Comparison of ENCODE assay signal across 15 cellular contexts in genomic region chr14:104786091-104786586, GRCh38. TPM values are rescaled to one million over a fixed set of nuclear protein-coding genes. Genes with fewer than 3 reads are reported as not detected.
DNase-seq lines count a peak whose midpoint lies in the region; TF ChIP-seq lines count a peak whose summit lies in the region.
"Had no signal": no experiment of that assay in that cellular context is flagged by ENCODE, and none has a peak within 500 bp of the region (broad histone marks: within the 10 kb centered on the region; RNA-seq: fewer than 3 reads in every experiment).

No MANE protein-coding gene starts in this region.

- no peaks in the 10 kb centered on the region for H3K27me3 Mint-ChIP-seq in CD8-positive, alpha-beta memory T cell
- no peaks in the 10 kb centered on the region for H3K27me3 Mint-ChIP-seq in glutamatergic neuron (ENCODE audit: unreplicated experiment)
- H3K27me3 Mint-ChIP-seq: B cell had no signal

- H3K9me3 Mint-ChIP-seq in CD8-positive, alpha-beta memory T cell = no peaks in the 10 kb centered on the region
- H3K9me3 Mint-ChIP-seq in glutamatergic neuron (ENCODE audit: unreplicated experiment) = no peaks in the 10 kb centered on the region
- H3K9me3 Mint-ChIP-seq: activated T-cell treated with anti-CD3 and anti-CD28 coated beads, Interleukin-2, amount 50 U/mL, for 72 hours had no signal

- DNase-seq in CD8-positive, alpha-beta memory T cell = no peak
- DNase-seq in glutamatergic neuron (peak; percentile 12), MG63 (no peak), islet precursor cell (no peak), occipital lobe (lab: John Stamatoyannopoulos, UW) (no peak)
- DNase-seq: activated CD4-positive, alpha-beta T cell treated with anti-CD3 and anti-CD28 coated beads for 4 hours; activated T-cell treated with anti-CD3 and anti-CD28 coated beads, Interleukin-2, amount 50 U/mL, for 72 hours; NCI-H2107; PC-9; trophoblast cell had no signal

- no peak overlapping the region; the same call in 1 of the 2 replicates for H3K4me3 ChIP-seq in BLaER1
- H3K4me3 ChIP-seq in CD8-positive, alpha-beta memory T cell (ENCODE audit: low read length) = no peak overlapping the region
- H3K4me3 ChIP-seq in neutrophil (ENCODE audit: low read depth in 1 of 2, low read length in 1 of 2) = no peak overlapping the region
- no peak overlapping the region for H3K4me3 ChIP-seq in MG63
- H3K4me3 ChIP-seq: coronary artery, PC-9 had no signal

- CTCF ChIA-PET in CD8-positive, alpha-beta memory T cell (lab: Charles Lee) = interaction anchor here (1.0 to 1.5 kb wide), 2 partner anchors 26 to 40 kb away, joined by 3 read pairs; no protein-coding TSS in a partner anchor

- POLR2A ChIA-PET in CD8-positive, alpha-beta memory T cell (lab: Charles Lee) = no interaction called here

- H3K9me3 ChIP-seq in BLaER1 = no peaks in the 10 kb centered on the region
- no peaks in the 10 kb centered on the region for H3K9me3 ChIP-seq in CD8-positive, alpha-beta memory T cell (ENCODE audit: low read length)
- H3K9me3 ChIP-seq in neutrophil = no peaks in the 10 kb centered on the region
- no peaks in the 10 kb centered on the region for H3K9me3 ChIP-seq in MG63

- H3K36me3 ChIP-seq in BLaER1 = peaks cover 89% of the 10 kb centered on the region
- no peaks in the 10 kb centered on the region for H3K36me3 ChIP-seq in CD8-positive, alpha-beta memory T cell (ENCODE audit: insufficient read depth, low read length)
- H3K36me3 ChIP-seq in neutrophil = peaks cover 56% of the 10 kb centered on the region
- H3K36me3 ChIP-seq in MG63 = no peaks in the 10 kb centered on the region; the same call in 1 of the 2 replicates

- H3K27me3 ChIP-seq in BLaER1 (no peaks in the 10 kb centered on the region), neutrophil (no peaks in the 10 kb centered on the region), MG63 (no peaks in the 10 kb centered on the region)
- H3K27me3 ChIP-seq in CD8-positive, alpha-beta memory T cell (ENCODE audit: insufficient read depth, low read length, poor library complexity, severe bottlenecking) = no peaks in the 10 kb centered on the region

- peak overlapping the region; percentile 90 for H3K4me2 ChIP-seq in BLaER1
- H3K4me2 ChIP-seq: PC-9 had no signal

- H3K27ac Mint-ChIP-seq in CD8-positive, alpha-beta memory T cell = peak overlapping the region in 5 of 8 donors; percentile 14 to 81 (median 42)
- no peak overlapping the region for H3K27ac Mint-ChIP-seq in glutamatergic neuron (ENCODE audit: unreplicated experiment)
- H3K27ac Mint-ChIP-seq: activated T-cell treated with anti-CD3 and anti-CD28 coated beads, Interleukin-2, amount 50 U/mL, for 72 hours; B cell had no signal

- H3K4me1 ChIP-seq in BLaER1 (peaks cover 90% of the 10 kb centered on the region), neutrophil (ENCODE audit: control insufficient read depth in 1 of 2, insufficient read depth in 1 of 2, low read depth in 1 of 2, low read length in 1 of 2) (peaks cover 25 to 30% of the 10 kb centered on the region in 2 experiments)
- H3K4me1 ChIP-seq in CD8-positive, alpha-beta memory T cell (ENCODE audit: insufficient read depth, low read length) = peaks cover 9% of the 10 kb centered on the region

- TF ChIP-seq CTCF in glutamatergic neuron (IDR thresholded peaks at IDR 0.05; ENCODE audit: partially characterized antibody, unreplicated experiment) = no peak
- no peak for TF ChIP-seq CTCF in neutrophil (IDR thresholded peaks at IDR 0.05)

- H3K4me1 Mint-ChIP-seq in CD8-positive, alpha-beta memory T cell = peaks cover 0 to 35% (median 9%) of the 10 kb centered on the region in 3 donors
- peaks cover 17% of the 10 kb centered on the region for H3K4me1 Mint-ChIP-seq in glutamatergic neuron (ENCODE audit: low read depth, unreplicated experiment)
- H3K4me1 Mint-ChIP-seq: B cell had no signal

- H3K27ac ChIP-seq in BLaER1 = peak overlapping the region; percentile 80
- H3K27ac ChIP-seq in CD8-positive, alpha-beta memory T cell (ENCODE audit: low read depth, low read length) = no peak overlapping the region
- H3K27ac ChIP-seq in neutrophil = peak overlapping the region; percentile 96
- H3K27ac ChIP-seq: epithelial cell of prostate, PC-9 had no signal

- H3K9ac ChIP-seq in BLaER1 = peak overlapping the region; percentile 63

- H3K4me3 Mint-ChIP-seq in CD8-positive, alpha-beta memory T cell = peak overlapping the region in 1 of 7 donors; percentile 40
- no peak overlapping the region for H3K4me3 Mint-ChIP-seq in glutamatergic neuron (ENCODE audit: unreplicated experiment)
- H3K4me3 Mint-ChIP-seq: activated T-cell treated with anti-CD3 and anti-CD28 coated beads, Interleukin-2, amount 50 U/mL, for 72 hours; B cell had no signal

- peaks cover 0 to 11% (median 0%) of the 10 kb centered on the region in 3 donors for H3K36me3 Mint-ChIP-seq in CD8-positive, alpha-beta memory T cell
- no peaks in the 10 kb centered on the region for H3K36me3 Mint-ChIP-seq in glutamatergic neuron (ENCODE audit: unreplicated experiment)

- peaks cover 97% of the 10 kb centered on the region for H4K20me1 ChIP-seq in BLaER1

RNA-seq across cellular contexts. Expression of gene AKT1, which starts 9.4 kb away (rescaled TPM):
- 100 to 1,000 TPM; 147 to 150 TPM for total RNA-seq in CD8-positive, alpha-beta memory T cell
- 34.1 TPM for polyA plus RNA-seq in CD8-positive, alpha-beta memory T cell
- total RNA-seq in glutamatergic neuron (ENCODE audit: unreplicated experiment) = 300 TPM
- total RNA-seq in MG63 (2014; rRNA removed; shearing (Covaris generic); ENCODE audit: low replicate concordance) = 118 and 140 TPM in 2 replicates
- 102 TPM for total RNA-seq in occipital lobe

RNA-seq across cellular contexts. Expression of gene ZBTB42, which starts 14.8 kb away (rescaled TPM):
- total RNA-seq in CD8-positive, alpha-beta memory T cell = 1 to 10 TPM; 3.3 to 3.5 TPM
- 2.7 TPM for polyA plus RNA-seq in CD8-positive, alpha-beta memory T cell
- 6.0 TPM for total RNA-seq in glutamatergic neuron (ENCODE audit: unreplicated experiment)
- 2.5 and 3.9 TPM in 2 replicates for total RNA-seq in MG63 (2014; rRNA removed; shearing (Covaris generic); ENCODE audit: low replicate concordance)
- 0.94 TPM for total RNA-seq in occipital lobe

RNA-seq across cellular contexts. Expression of gene SIVA1, which starts 33.2 kb away (rescaled TPM):
- 100 to 1,000 TPM; 150 to 175 TPM for total RNA-seq in CD8-positive, alpha-beta memory T cell
- 227 TPM for polyA plus RNA-seq in CD8-positive, alpha-beta memory T cell
- 30.5 TPM for total RNA-seq in glutamatergic neuron (ENCODE audit: unreplicated experiment)
- 166 and 169 TPM in 2 replicates for total RNA-seq in MG63 (2014; rRNA removed; shearing (Covaris generic); ENCODE audit: low replicate concordance)
- total RNA-seq in occipital lobe = 21.2 TPM
